ENCODE assay signal across 13 cellular contexts in the genomic region with DNA sequence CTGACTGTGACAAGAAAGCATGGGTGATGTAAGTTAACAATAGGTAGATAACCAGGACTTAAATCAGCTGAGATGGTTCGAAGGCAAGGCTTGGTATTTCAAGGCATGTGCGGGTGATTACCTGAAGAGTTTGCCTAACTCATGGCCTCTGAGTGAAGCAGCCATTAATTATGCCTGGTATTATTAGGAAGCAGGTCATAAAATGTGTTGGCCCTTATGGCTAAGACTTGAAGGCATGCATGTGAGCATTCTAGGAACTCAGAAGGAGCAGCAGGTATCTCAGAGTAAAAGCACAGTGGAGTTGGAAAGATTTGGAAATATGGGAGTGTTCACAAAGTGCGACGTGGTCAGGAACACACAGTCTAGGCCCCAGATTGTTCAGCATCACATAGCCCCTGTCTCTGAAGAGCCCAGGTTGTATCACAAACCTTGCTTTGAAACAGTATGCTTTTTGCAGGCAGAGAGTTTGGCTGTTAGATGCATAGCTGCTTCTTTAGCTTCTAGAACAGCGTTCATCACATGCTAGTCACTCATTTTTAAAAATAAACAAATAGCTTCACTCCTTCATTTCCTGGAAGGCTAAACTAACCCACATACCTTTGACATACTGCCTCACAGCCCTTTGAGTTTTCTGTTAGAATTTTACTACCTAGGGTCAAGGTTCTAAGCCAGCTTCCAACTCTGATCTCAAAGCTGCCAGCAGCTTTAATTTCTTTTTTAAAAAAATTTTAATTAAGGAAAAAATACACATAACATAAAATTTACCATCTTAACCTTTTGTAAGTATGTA. TPM values are rescaled to one million over a fixed set of nuclear protein-coding genes. Genes with fewer than 3 reads are reported as not detected.
DNase-seq lines count a peak whose midpoint lies in the region; ATAC-seq lines count a peak whose summit lies in the region.
"Had no signal": no experiment of that assay in that cellular context is flagged by ENCODE, and none has a peak within 500 bp of the region (broad histone marks: within the 10 kb centered on the region; RNA-seq: fewer than 3 reads in every experiment).

No MANE protein-coding gene starts in this region.

- H2AFZ ChIP-seq in ACC112 (ENCODE audit: low read length, unreplicated experiment) = no peak overlapping the region

- H3K4me1 Mint-ChIP-seq in activated naive CD8-positive, alpha-beta T cell treated with anti-CD3 and anti-CD28 coated beads for 36 hours = peaks cover 20% of the 10 kb centered on the region

- H3K27ac ChIP-seq in ACC112 (ENCODE audit: low read depth, low read length) = no peak overlapping the region
- H3K27ac ChIP-seq: KMS-11 had no signal

- no peak for ATAC-seq in HG03378 (IDR thresholded peaks at IDR 0.05; ENCODE audit: unreplicated experiment)
- ATAC-seq in GM18861 (IDR thresholded peaks at IDR 0.05; ENCODE audit: unreplicated experiment) = no peak

- H3K4me3 ChIP-seq in ACC112 (ENCODE audit: low read depth, low read length) = peak overlapping the region; percentile 86

- H3K4me1 ChIP-seq in ACC112 (ENCODE audit: control insufficient read depth, insufficient read depth, low read length, unreplicated experiment) = peaks cover 21% of the 10 kb centered on the region

- H3K36me3 Mint-ChIP-seq in activated naive CD8-positive, alpha-beta T cell treated with anti-CD3 and anti-CD28 coated beads for 36 hours = peaks cover 16% of the 10 kb centered on the region

- no peaks in the 10 kb centered on the region for H3K27me3 ChIP-seq in ACC112 (ENCODE audit: insufficient read depth, low read length)
- H3K27me3 ChIP-seq: right atrium auricular region had no signal

- peak overlapping the region; percentile 92 for H3K4me3 Mint-ChIP-seq in activated naive CD8-positive, alpha-beta T cell treated with anti-CD3 and anti-CD28 coated beads for 36 hours

- H3K27ac Mint-ChIP-seq in activated naive CD8-positive, alpha-beta T cell treated with anti-CD3 and anti-CD28 coated beads for 36 hours = no peak overlapping the region

- H3K9me3 Mint-ChIP-seq in activated naive CD8-positive, alpha-beta T cell treated with anti-CD3 and anti-CD28 coated beads for 36 hours = no peaks in the 10 kb centered on the region

- DNase-seq in ELR (ENCODE audit: low read depth) = peak; percentile 73
- no peak for DNase-seq in activated naive CD8-positive, alpha-beta T cell treated with anti-CD3 and anti-CD28 coated beads for 36 hours
- peak; percentile 70 for DNase-seq in iris pigment epithelial cell (ENCODE audit: low read depth)
- DNase-seq in NCI-H345 treated with DMSO at 0.1 percent for 48 hours (lab: John Stamatoyannopoulos, UW; ENCODE audit: unreplicated experiment) = no peak
- no peak for DNase-seq in SK-N-DZ (ENCODE audit: low spot score)
- DNase-seq: activated CD4-positive, alpha-beta T cell treated with anti-CD3 and anti-CD28 coated beads, Interleukin-2, amount 50 U/mL, for 4 hours; left ventricle myocardium superior; Right ventricle myocardium superior had no signal

- H3K36me3 ChIP-seq in ACC112 (ENCODE audit: insufficient read depth, low read length) = peaks cover 26% of the 10 kb centered on the region

- peaks cover 26% of the 10 kb centered on the region for H3K79me2 ChIP-seq in ACC112 (ENCODE audit: control insufficient read depth, insufficient read depth, low read length, unreplicated experiment)

- no peaks in the 10 kb centered on the region for H3K27me3 Mint-ChIP-seq in activated naive CD8-positive, alpha-beta T cell treated with anti-CD3 and anti-CD28 coated beads for 36 hours

RNA-seq across cellular contexts. Expression of a gene that starts 2.1 kb away (rescaled TPM):
- total RNA-seq in activated naive CD8-positive, alpha-beta T cell treated with anti-CD3 and anti-CD28 coated beads for 36 hours = 10 to 100 TPM; 44.7 to 51.7 TPM
- 27.8 and 31.9 TPM in 2 replicates for polyA plus RNA-seq in SK-N-DZ (2014; cell fraction: cytosol; rRNA removed)
- 20.2 and 25.0 TPM in 2 replicates for polyA plus RNA-seq in SK-N-DZ (2014; cell fraction: nucleus; rRNA removed)

RNA-seq across cellular contexts. Expression of a gene that starts 46.6 kb away (rescaled TPM):
- total RNA-seq in activated naive CD8-positive, alpha-beta T cell treated with anti-CD3 and anti-CD28 coated beads for 36 hours = under 1 TPM; 0.52 to 0.60 TPM
- 8.4 and 11.2 TPM in 2 replicates for polyA plus RNA-seq in SK-N-DZ (2014; cell fraction: cytosol; rRNA removed)
- polyA plus RNA-seq in SK-N-DZ (2014; cell fraction: nucleus; rRNA removed) = 7.7 and 8.7 TPM in 2 replicates

Comparison
In these comparisons a context has a peak if more than half of its experiments do, and no peak if none do; other contexts are left out.
1. DNase-seq: peak in ELR (single experiment) and iris pigment epithelial cell (single experiment); none in activated naive CD8-positive, alpha-beta T cell treated with anti-CD3 and anti-CD28 coated beads for 36 hours (single experiment), NCI-H345 treated with DMSO at 0.1 percent for 48 hours (single experiment) and SK-N-DZ (single experiment).